ENCODE assay signal across 18 cellular contexts in the genomic region with DNA sequence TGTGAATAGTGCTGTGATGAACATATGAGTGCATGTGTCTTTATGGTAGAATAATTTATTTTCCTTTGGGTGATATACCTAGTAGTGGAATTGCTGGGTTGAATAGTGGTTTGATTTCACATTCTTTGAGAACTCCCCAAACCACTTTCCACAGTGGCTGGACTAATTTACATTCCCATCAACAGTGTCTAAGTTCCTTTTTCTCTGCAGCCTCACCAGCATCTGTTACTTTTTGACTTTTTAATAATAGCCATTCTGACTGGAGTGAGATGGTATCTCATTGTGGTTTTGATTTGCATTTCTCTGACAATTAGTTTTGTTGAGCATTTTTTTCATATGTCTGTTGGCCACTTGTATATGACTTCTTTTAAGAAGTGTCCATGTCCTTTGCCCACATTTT.
"Had no signal": no experiment of that assay in that cellular context is flagged by ENCODE, and none has a peak within 500 bp of the region (broad histone marks: within the 10 kb centered on the region; RNA-seq: fewer than 3 reads in every experiment).

No MANE protein-coding gene starts in this region.

- ATAC-seq: activated CD8-positive, alpha-beta T cell treated with anti-CD3 and anti-CD28 coated beads, Interleukin-2, amount 10 ng/mL, durations not matched to agents 7 days and 5 days; mucosa of descending colon; naive thymus-derived CD4-positive, alpha-beta T cell; sciatic nerve; stimulated activated effector memory CD8-positive, alpha-beta T cell treated with anti-CD3 and anti-CD28 coated beads, Interleukin-12 subunit alpha, Interleukin-12 subunit beta, amount 100 ng/mL, for 72 hours; upper lobe of right lung had no signal

- DNase-seq: activated CD4-positive, alpha-beta T cell treated with anti-CD3 and anti-CD28 coated beads, Interleukin-2, amount 10 ng/mL, durations not matched to agents 7 days and 5 days; activated CD8-positive, alpha-beta T cell treated with anti-CD3 and anti-CD28 coated beads, Interleukin-2, amount 10 ng/mL, durations not matched to agents 7 days and 5 days; activated effector memory CD4-positive, alpha-beta T cell treated with Interleukin-2 at 50 U/mL for 16 hours; activated naive CD4-positive, alpha-beta T cell treated with anti-CD3 and anti-CD28 coated beads, Interleukin-2, amount 10 ng/mL, durations not matched to agents 7 days and 5 days; activated T-cell treated with anti-CD3 and anti-CD28 coated beads, Interleukin-2, amount 50 U/mL, for 24 hours; aorta; effector memory CD4-positive, alpha-beta T cell; esophagus squamous epithelium; mesenchymal stem cell; mucosa of descending colon; naive thymus-derived CD4-positive, alpha-beta T cell; ovary; stimulated activated CD4-positive, alpha-beta T cell treated with anti-CD3 and anti-CD28 coated beads, Interleukin-4, amount 100 ng/mL, for 24 hours; upper lobe of right lung had no signal

- H3K4me3 Mint-ChIP-seq: activated CD4-positive, alpha-beta T cell treated with anti-CD3 and anti-CD28 coated beads, Interleukin-2, amount 10 ng/mL, durations not matched to agents 7 days and 5 days; activated CD8-positive, alpha-beta T cell treated with anti-CD3 and anti-CD28 coated beads, Interleukin-2, amount 10 ng/mL, durations not matched to agents 7 days and 5 days; activated naive CD4-positive, alpha-beta T cell treated with anti-CD3 and anti-CD28 coated beads, Interleukin-2, amount 10 ng/mL, durations not matched to agents 7 days and 5 days; activated T-cell treated with anti-CD3 and anti-CD28 coated beads, Interleukin-2, amount 50 U/mL, for 24 hours; dendritic cell treated with granulocyte-macrophage colony-stimulating factor and Interleukin-4, amounts not matched to agents 40 ng/mL and 50 ng/mL, for 4 days; naive thymus-derived CD4-positive, alpha-beta T cell; stimulated activated effector memory CD8-positive, alpha-beta T cell treated with anti-CD3 and anti-CD28 coated beads, Interleukin-12 subunit alpha, Interleukin-12 subunit beta, amount 100 ng/mL, for 72 hours; T-helper 2 cell treated with Interferon-gamma antibody and Interleukin-4, amounts not matched to agents 5 μg/mL and 100 μg/mL, for 36 hours had no signal

- H3K27me3 Mint-ChIP-seq: dendritic cell treated with granulocyte-macrophage colony-stimulating factor and Interleukin-4, amounts not matched to agents 40 ng/mL and 50 ng/mL, for 4 days had no signal

- H3K27me3 ChIP-seq: esophagus squamous epithelium, ovary, upper lobe of right lung had no signal

- H3K27ac Mint-ChIP-seq: activated CD4-positive, alpha-beta T cell treated with anti-CD3 and anti-CD28 coated beads, Interleukin-2, amount 10 ng/mL, durations not matched to agents 7 days and 5 days; activated CD8-positive, alpha-beta T cell treated with anti-CD3 and anti-CD28 coated beads, Interleukin-2, amount 10 ng/mL, durations not matched to agents 7 days and 5 days; activated naive CD4-positive, alpha-beta T cell treated with anti-CD3 and anti-CD28 coated beads, Interleukin-2, amount 10 ng/mL, durations not matched to agents 7 days and 5 days; activated T-cell treated with anti-CD3 and anti-CD28 coated beads, Interleukin-2, amount 50 U/mL, for 24 hours; dendritic cell treated with granulocyte-macrophage colony-stimulating factor and Interleukin-4, amounts not matched to agents 40 ng/mL and 50 ng/mL, for 4 days; naive thymus-derived CD4-positive, alpha-beta T cell; stimulated activated effector memory CD8-positive, alpha-beta T cell treated with anti-CD3 and anti-CD28 coated beads, Interleukin-12 subunit alpha, Interleukin-12 subunit beta, amount 100 ng/mL, for 72 hours; T-helper 2 cell treated with Interferon-gamma antibody and Interleukin-4, amounts not matched to agents 5 μg/mL and 100 μg/mL, for 36 hours had no signal

- H3K4me1 Mint-ChIP-seq: activated CD4-positive, alpha-beta T cell treated with anti-CD3 and anti-CD28 coated beads, Interleukin-2, amount 10 ng/mL, durations not matched to agents 7 days and 5 days; activated naive CD4-positive, alpha-beta T cell treated with anti-CD3 and anti-CD28 coated beads, Interleukin-2, amount 10 ng/mL, durations not matched to agents 7 days and 5 days; stimulated activated effector memory CD8-positive, alpha-beta T cell treated with anti-CD3 and anti-CD28 coated beads, Interleukin-12 subunit alpha, Interleukin-12 subunit beta, amount 100 ng/mL, for 72 hours had no signal

- H3K4me3 ChIP-seq: esophagus squamous epithelium, mucosa of descending colon, ovary, upper lobe of right lung had no signal

- H3K9me3 Mint-ChIP-seq: activated CD4-positive, alpha-beta T cell treated with anti-CD3 and anti-CD28 coated beads, Interleukin-2, amount 10 ng/mL, durations not matched to agents 7 days and 5 days; activated naive CD4-positive, alpha-beta T cell treated with anti-CD3 and anti-CD28 coated beads, Interleukin-2, amount 10 ng/mL, durations not matched to agents 7 days and 5 days; activated T-cell treated with anti-CD3 and anti-CD28 coated beads, Interleukin-2, amount 50 U/mL, for 24 hours; T-helper 2 cell treated with Interferon-gamma antibody and Interleukin-4, amounts not matched to agents 5 μg/mL and 100 μg/mL, for 36 hours had no signal

- H3K27ac ChIP-seq: esophagus squamous epithelium, ovary, upper lobe of right lung had no signal

- H3K4me1 ChIP-seq: esophagus squamous epithelium, upper lobe of right lung had no signal
